ENCODE assay signal across 2 cellular contexts in genomic region chr2:132668189-132668833, GRCh38.
A peak's percentile ranks its signal among the peaks of the same experiment; 100 is the strongest.
TF ChIP-seq lines count a peak whose summit lies in the region.

No MANE protein-coding gene starts in this region.

TF ChIP-seq in IMR-90, 13 proteins besides CTCF, POLR2A, EP300 and RAD21:
- TF ChIP-seq SMC3 (IDR thresholded peaks at IDR 0.05; ENCODE audit: low read depth, low read length) (0 out of 2 replicates have a peak, but pooled peaks have one; percentile 17), CEBPB (IDR thresholded peaks at IDR 0.05; ENCODE audit: low read depth, low read length) (no peak)

TF ChIP-seq in HepG2, 621 proteins besides CTCF, POLR2A, EP300 and RAD21:
- no peak for TF ChIP-seq ZFP91 (CRISPR knock-in tag; IDR thresholded peaks at IDR 0.05; ENCODE audit: borderline replicate concordance)
- TF ChIP-seq ZNF564 (CRISPR knock-in tag; IDR thresholded peaks at IDR 0.05), result no peak
- TF ChIP-seq ATM (IDR thresholded peaks at IDR 0.05; ENCODE audit: borderline replicate concordance), result no peak
- no peak for TF ChIP-seq THRA (CRISPR knock-in tag; IDR thresholded peaks at IDR 0.05; ENCODE audit: borderline replicate concordance)
- no peak for TF ChIP-seq SMAD3 (CRISPR knock-in tag; IDR thresholded peaks at IDR 0.05)
- no peak for TF ChIP-seq TERF1 (CRISPR knock-in tag; IDR thresholded peaks at IDR 0.05)
- no peak for TF ChIP-seq ZNF672 (CRISPR knock-in tag; IDR thresholded peaks at IDR 0.05)
- TF ChIP-seq NFATC3 (CRISPR knock-in tag; IDR thresholded peaks at IDR 0.05), result no peak
- TF ChIP-seq ZNF883 (CRISPR knock-in tag; IDR thresholded peaks at IDR 0.05; ENCODE audit: not compliant biosample characterization), result no peak
- no peak for TF ChIP-seq ZBTB7A (CRISPR knock-in tag; IDR thresholded peaks at IDR 0.05)
- no peak for TF ChIP-seq ZNF496 (CRISPR knock-in tag; IDR thresholded peaks at IDR 0.05; ENCODE audit: insufficient replicate concordance)
- TF ChIP-seq DMTF1 (CRISPR knock-in tag; IDR thresholded peaks at IDR 0.05), result no peak
- TF ChIP-seq PREB (CRISPR knock-in tag; IDR thresholded peaks at IDR 0.05), result no peak
- no peak for TF ChIP-seq ZNF296 (CRISPR knock-in tag; conservative IDR thresholded peaks at IDR 0.05)
- TF ChIP-seq ZBTB8A (CRISPR knock-in tag; IDR thresholded peaks at IDR 0.05; ENCODE audit: borderline replicate concordance, low read depth), result no peak
- no peak for TF ChIP-seq ZNF619 (CRISPR knock-in tag; IDR thresholded peaks at IDR 0.05)
